In genomic region chr3:195162033-195162669, GRCh38 we compare ENCODE assay signal across 1 cellular context.
TF ChIP-seq lines count a peak whose summit lies in the region.

No MANE protein-coding gene starts in this region.

TF ChIP-seq in K562, 482 proteins besides CTCF, POLR2A, EP300 and RAD21 (continued from another document and continues in another):
- TF ChIP-seq TFAP4 (CRISPR knock-in tag; IDR thresholded peaks at IDR 0.05; ENCODE audit: borderline replicate concordance) (peak; percentile 32; the same call in 1 of the 2 replicates), ZSCAN32 (CRISPR knock-in tag; IDR thresholded peaks at IDR 0.05) (peak; percentile 66; the same call in 1 of the 2 replicates), MAX (CRISPR knock-in tag; IDR thresholded peaks at IDR 0.05) (no peak), ELF4 (CRISPR knock-in tag; IDR thresholded peaks at IDR 0.05) (peak; percentile 80), ZFP1 (CRISPR knock-in tag; IDR thresholded peaks at IDR 0.05) (peak; percentile 34; the same call in 1 of the 2 replicates), UBTF (IDR thresholded peaks at IDR 0.05; ENCODE audit: borderline replicate concordance in 1 of 2, low read depth in 2 of 2, low read length in 2 of 2) (0 out of 4 replicates have a peak, but pooled peaks of 1 of the 2 experiments have one; percentile 32), POLR2AphosphoS5 (IDR thresholded peaks at IDR 0.05; ENCODE audit: control insufficient read depth, insufficient read depth, low read depth, low read length) (peak; percentile 53; the same call in 1 of the 2 replicates), NEUROD1 (IDR thresholded peaks at IDR 0.05; ENCODE audit: borderline replicate concordance, low read depth, low read length, partially characterized antibody) (peak; percentile 41), ELK1 (CRISPR knock-in tag; IDR thresholded peaks at IDR 0.05) (no peak), ZNF512 (tag; IDR thresholded peaks at IDR 0.05) (no peak), ZNF695 (CRISPR knock-in tag; IDR thresholded peaks at IDR 0.05) (0 out of 2 replicates have a peak, but pooled peaks have one; percentile 59), ARID3A (IDR thresholded peaks at IDR 0.05; ENCODE audit: borderline replicate concordance, low read depth, low read length) (no peak), LEF1 (IDR thresholded peaks at IDR 0.05) (peak; percentile 60; the same call in 1 of the 2 replicates), ZBTB40 (IDR thresholded peaks at IDR 0.05) (no peak), ZBTB40 (CRISPR knock-in tag; IDR thresholded peaks at IDR 0.05) (no peak), ZNF324 (CRISPR knock-in tag; IDR thresholded peaks at IDR 0.05) (0 out of 2 replicates have a peak, but pooled peaks have one; percentile 30), LCOR (CRISPR knock-in tag; IDR thresholded peaks at IDR 0.05) (no peak), MAZ (CRISPR knock-in tag; conservative IDR thresholded peaks at IDR 0.05 in 1 of 2, IDR thresholded peaks at IDR 0.05 in 1 of 2) (peak; percentile 40 to 64; a peak in 2 of 4 replicates), ZNF76 (CRISPR knock-in tag; IDR thresholded peaks at IDR 0.05; ENCODE audit: borderline replicate concordance) (peak; percentile 68; the same call in 1 of the 2 replicates), ZNF175 (CRISPR knock-in tag; IDR thresholded peaks at IDR 0.05; ENCODE audit: low read depth) (peak; percentile 90), MITF (IDR thresholded peaks at IDR 0.05) (no peak), ZNF384 (IDR thresholded peaks at IDR 0.05; ENCODE audit: low read depth, low read length) (peak; percentile 54; the same call in 1 of the 2 replicates), ZNF165 (CRISPR knock-in tag; IDR thresholded peaks at IDR 0.05; ENCODE audit: borderline replicate concordance) (0 out of 2 replicates have a peak, but pooled peaks have one; percentile 12), MBD2 (IDR thresholded peaks at IDR 0.05; ENCODE audit: borderline replicate concordance, low read depth) (no peak), KLF6 (CRISPR knock-in tag; IDR thresholded peaks at IDR 0.05; ENCODE audit: borderline replicate concordance) (peak; percentile 22; the same call in 1 of the 2 replicates), MAFK (IDR thresholded peaks at IDR 0.05; ENCODE audit: low read length) (no peak), PBX2 (CRISPR knock-in tag; IDR thresholded peaks at IDR 0.05; ENCODE audit: low read depth) (no peak), PBX2 (tag; conservative IDR thresholded peaks at IDR 0.05; ENCODE audit: low read depth) (peak; percentile 91), BACH1 (tag; IDR thresholded peaks at IDR 0.05) (peak; percentile 62; the same call in 1 of the 2 replicates)
